In the genomic region with DNA sequence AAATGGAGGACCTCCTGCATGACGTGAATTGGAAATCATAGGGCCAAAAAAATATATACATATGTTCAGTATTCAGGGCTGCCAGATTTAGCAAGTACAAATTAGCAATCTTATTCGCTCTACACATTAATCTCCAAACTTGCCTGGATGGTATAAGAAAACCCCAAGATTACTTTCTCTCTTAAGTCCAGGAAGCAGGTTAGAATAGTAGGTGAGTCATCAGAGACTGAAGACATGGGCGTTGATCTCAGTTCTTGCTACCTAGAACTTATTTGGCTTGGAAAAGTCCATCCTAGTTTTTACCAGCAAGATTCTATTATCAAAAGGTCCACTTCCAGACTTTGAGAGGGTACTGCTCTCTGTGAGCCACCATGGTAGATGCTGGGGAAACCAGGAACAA, we compare ENCODE assay signal across 19 cellular contexts.
"Had no signal": no experiment of that assay in that cellular context is flagged by ENCODE, and none has a peak within 500 bp of the region (broad histone marks: within the 10 kb centered on the region; RNA-seq: fewer than 3 reads in every experiment).

No MANE protein-coding gene starts in this region.

- H3K27ac Mint-ChIP-seq: dendritic cell treated with granulocyte-macrophage colony-stimulating factor and Interleukin-4, amounts not matched to agents 40 ng/mL and 50 ng/mL, for 4 days; mesothelial cell of epicardium; natural killer cell; stimulated activated memory B cell treated with anti-CD40 and anti-IgM and Interleukin-4, amounts not matched to agents 10 μg/mL and 1 μg/mL and 100 μg/mL, for 72 hours; stimulated activated naive CD8-positive, alpha-beta T cell treated with anti-CD3 and anti-CD28 coated beads, Interleukin-15, Interleukin-2, amounts not matched to agents 100 ng/mL and 50 ng/mL, for 24 hours had no signal

- H3K4me3 ChIP-seq: pancreas, prostate gland, right lobe of liver, tibial artery, upper lobe of left lung, uterus had no signal

- DNase-seq: erythroblast; islet precursor cell; natural killer cell; pancreas; retina; right lobe of liver; stimulated activated CD4-positive, alpha-beta T cell treated with anti-CD3 and anti-CD28 coated beads, Interleukin-15, amount 100 ng/mL, for 24 hours; stimulated activated CD4-positive, alpha-beta T cell treated with anti-CD3 and anti-CD28 coated beads, Interleukin-1b, Interleukin-23, amount 100 ng/mL, for 48 hours; stimulated activated CD4-positive, alpha-beta T cell treated with anti-CD3 and anti-CD28 coated beads, Interleukin-4, amount 100 ng/mL, for 24 hours; tibial artery; upper lobe of left lung; uterus had no signal

- H3K9me3 ChIP-seq: pancreas, prostate gland, right lobe of liver, tibial artery, upper lobe of left lung, uterus had no signal

- H3K36me3 Mint-ChIP-seq: natural killer cell; stimulated activated memory B cell treated with anti-CD40 and anti-IgM and Interleukin-4, amounts not matched to agents 10 μg/mL and 1 μg/mL and 100 μg/mL, for 72 hours had no signal

- H3K27ac ChIP-seq: pancreas, prostate gland, right lobe of liver, tibial artery, upper lobe of left lung, uterus had no signal

- H3K4me3 Mint-ChIP-seq: dendritic cell treated with granulocyte-macrophage colony-stimulating factor and Interleukin-4, amounts not matched to agents 40 ng/mL and 50 ng/mL, for 4 days; mesothelial cell of epicardium; natural killer cell; neural crest cell; stimulated activated memory B cell treated with anti-CD40 and anti-IgM and Interleukin-4, amounts not matched to agents 10 μg/mL and 1 μg/mL and 100 μg/mL, for 72 hours; stimulated activated naive CD8-positive, alpha-beta T cell treated with anti-CD3 and anti-CD28 coated beads, Interleukin-15, Interleukin-2, amounts not matched to agents 100 ng/mL and 50 ng/mL, for 24 hours had no signal

- H3K4me1 ChIP-seq: prostate gland, right lobe of liver, upper lobe of left lung, uterus had no signal

- H3K27me3 Mint-ChIP-seq: dendritic cell treated with granulocyte-macrophage colony-stimulating factor and Interleukin-4, amounts not matched to agents 40 ng/mL and 50 ng/mL, for 4 days; stimulated activated memory B cell treated with anti-CD40 and anti-IgM and Interleukin-4, amounts not matched to agents 10 μg/mL and 1 μg/mL and 100 μg/mL, for 72 hours; stimulated activated naive CD8-positive, alpha-beta T cell treated with anti-CD3 and anti-CD28 coated beads, Interleukin-15, Interleukin-2, amounts not matched to agents 100 ng/mL and 50 ng/mL, for 24 hours had no signal

- H3K9me3 Mint-ChIP-seq: natural killer cell; neural crest cell; stimulated activated memory B cell treated with anti-CD40 and anti-IgM and Interleukin-4, amounts not matched to agents 10 μg/mL and 1 μg/mL and 100 μg/mL, for 72 hours; stimulated activated naive CD8-positive, alpha-beta T cell treated with anti-CD3 and anti-CD28 coated beads, Interleukin-15, Interleukin-2, amounts not matched to agents 100 ng/mL and 50 ng/mL, for 24 hours had no signal

- H3K4me1 Mint-ChIP-seq: natural killer cell; neural crest cell; stimulated activated memory B cell treated with anti-CD40 and anti-IgM and Interleukin-4, amounts not matched to agents 10 μg/mL and 1 μg/mL and 100 μg/mL, for 72 hours had no signal

- H3K36me3 ChIP-seq: pancreas, prostate gland, right lobe of liver, tibial artery, upper lobe of left lung, uterus had no signal

- ATAC-seq: left lobe of liver; natural killer cell; right lobe of liver; stimulated activated memory B cell treated with anti-CD40 and anti-IgM and Interleukin-4, amounts not matched to agents 10 μg/mL and 1 μg/mL and 100 μg/mL, for 72 hours had no signal

- H3K27me3 ChIP-seq: pancreas, right lobe of liver, tibial artery, upper lobe of left lung, uterus had no signal
